Comparison of ENCODE assay signal across 14 cellular contexts in genomic region chr2:235716875-235717496, GRCh38.
A peak's percentile ranks its signal among the peaks of the same experiment; 100 is the strongest.
DNase-seq lines count a peak whose midpoint lies in the region; ATAC-seq and TF ChIP-seq lines count a peak whose summit lies in the region.
"Had no signal": no experiment of that assay in that cellular context is flagged by ENCODE, and none has a peak within 500 bp of the region (broad histone marks: within the 10 kb centered on the region; RNA-seq: fewer than 3 reads in every experiment).

No MANE protein-coding gene starts in this region.

- no peaks in the 10 kb centered on the region for H3K27me3 ChIP-seq in osteoblast (ENCODE audit: insufficient read depth, low read length)
- H3K27me3 ChIP-seq: left lung had no signal

- no peak for ATAC-seq in GM18861 (IDR thresholded peaks at IDR 0.05; ENCODE audit: unreplicated experiment)
- ATAC-seq: activated CD8-positive, alpha-beta memory T cell treated with anti-CD3 and anti-CD28 coated beads, Interleukin-2, amount 10 ng/mL, durations not matched to agents 7 days and 5 days; left lung; stimulated activated naive B cell treated with anti-CD40 and anti-IgM and Interleukin-4, amounts not matched to agents 10 μg/mL and 1 μg/mL and 100 μg/mL, for 72 hours had no signal

- peaks cover 9% of the 10 kb centered on the region for H3K79me2 ChIP-seq in osteoblast (ENCODE audit: insufficient read depth, low read length)

- H3K9me3 Mint-ChIP-seq in activated CD4-positive, alpha-beta T cell treated with anti-CD3 and anti-CD28 coated beads, Interleukin-2, amount 10 ng/mL, durations not matched to agents 7 days and 5 days = no peaks in the 10 kb centered on the region
- H3K9me3 Mint-ChIP-seq: activated naive CD8-positive, alpha-beta T cell treated with anti-CD3 and anti-CD28 coated beads for 36 hours; stimulated activated naive B cell treated with anti-CD40 and anti-IgM and Interleukin-4, amounts not matched to agents 10 μg/mL and 1 μg/mL and 100 μg/mL, for 72 hours; T-helper 2 cell treated with Interferon-gamma antibody and Interleukin-4, amounts not matched to agents 5 μg/mL and 100 μg/mL, for 36 hours had no signal

- H4K20me1 ChIP-seq in osteoblast (ENCODE audit: insufficient read depth, low read length) = peaks cover 27% of the 10 kb centered on the region

- no peak for TF ChIP-seq CTCF in osteoblast (IDR thresholded peaks at IDR 0.05; ENCODE audit: extremely low read depth, low read depth, low read length)

- no peaks in the 10 kb centered on the region for H3K4me1 ChIP-seq in osteoblast (ENCODE audit: insufficient read depth, low read length)
- H3K4me1 ChIP-seq: left lung had no signal

- no peaks in the 10 kb centered on the region for H3K4me1 Mint-ChIP-seq in activated CD4-positive, alpha-beta T cell treated with anti-CD3 and anti-CD28 coated beads, Interleukin-2, amount 10 ng/mL, durations not matched to agents 7 days and 5 days
- H3K4me1 Mint-ChIP-seq: activated CD8-positive, alpha-beta memory T cell treated with anti-CD3 and anti-CD28 coated beads, Interleukin-2, amount 10 ng/mL, durations not matched to agents 7 days and 5 days; activated naive CD8-positive, alpha-beta T cell treated with anti-CD3 and anti-CD28 coated beads for 36 hours; stimulated activated naive B cell treated with anti-CD40 and anti-IgM and Interleukin-4, amounts not matched to agents 10 μg/mL and 1 μg/mL and 100 μg/mL, for 72 hours had no signal

- no peak overlapping the region for H2AFZ ChIP-seq in osteoblast (ENCODE audit: low read length)

- peaks cover 2% of the 10 kb centered on the region for H3K36me3 ChIP-seq in osteoblast (ENCODE audit: insufficient read depth, low read length)
- H3K36me3 ChIP-seq: left lung had no signal

- CTCF ChIA-PET in activated CD4-positive, alpha-beta T cell treated with anti-CD3 and anti-CD28 coated beads, Interleukin-2, amount 10 ng/mL, durations not matched to agents 7 days and 5 days (lab: Charles Lee) = interaction anchor here (1.4 kb wide), 1 partner anchor 17 kb away, joined by 3 read pairs; no protein-coding TSS in a partner anchor

- no peaks in the 10 kb centered on the region for H3K36me3 Mint-ChIP-seq in activated CD4-positive, alpha-beta T cell treated with anti-CD3 and anti-CD28 coated beads, Interleukin-2, amount 10 ng/mL, durations not matched to agents 7 days and 5 days (ENCODE audit: low read depth)
- H3K36me3 Mint-ChIP-seq: activated CD8-positive, alpha-beta memory T cell treated with anti-CD3 and anti-CD28 coated beads, Interleukin-2, amount 10 ng/mL, durations not matched to agents 7 days and 5 days; activated naive CD8-positive, alpha-beta T cell treated with anti-CD3 and anti-CD28 coated beads for 36 hours; stimulated activated naive B cell treated with anti-CD40 and anti-IgM and Interleukin-4, amounts not matched to agents 10 μg/mL and 1 μg/mL and 100 μg/mL, for 72 hours had no signal

- H3K9me3 ChIP-seq in osteoblast (ENCODE audit: low read depth, low read length) = no peaks in the 10 kb centered on the region
- H3K9me3 ChIP-seq: left lung had no signal

- no peaks in the 10 kb centered on the region for H3K27me3 Mint-ChIP-seq in activated CD4-positive, alpha-beta T cell treated with anti-CD3 and anti-CD28 coated beads, Interleukin-2, amount 10 ng/mL, durations not matched to agents 7 days and 5 days
- H3K27me3 Mint-ChIP-seq: activated CD8-positive, alpha-beta memory T cell treated with anti-CD3 and anti-CD28 coated beads, Interleukin-2, amount 10 ng/mL, durations not matched to agents 7 days and 5 days; activated naive CD8-positive, alpha-beta T cell treated with anti-CD3 and anti-CD28 coated beads for 36 hours had no signal

- peak; percentile 7 for DNase-seq in EH (ENCODE audit: low read depth)
- DNase-seq in NCI-H1694 treated with DMSO at 0.1 percent for 48 hours (lab: John Stamatoyannopoulos, UW) = peak; percentile 46
- DNase-seq in osteoblast (ENCODE audit: insufficient read length, low spot score, missing footprints) = peak; percentile 49
- no peak for DNase-seq in activated CD4-positive, alpha-beta T cell treated with anti-CD3 and anti-CD28 coated beads, Interleukin-2, amount 10 ng/mL, durations not matched to agents 7 days and 5 days
- no peak for DNase-seq in stimulated activated naive CD4-positive, alpha-beta T cell treated with Interleukin-2 at 50 U/mL for 16 hours (lab: John Stamatoyannopoulos, UW)
- DNase-seq: activated CD8-positive, alpha-beta memory T cell treated with anti-CD3 and anti-CD28 coated beads, Interleukin-2, amount 10 ng/mL, durations not matched to agents 7 days and 5 days; activated naive CD8-positive, alpha-beta T cell treated with anti-CD3 and anti-CD28 coated beads for 36 hours; effector memory CD4-positive, alpha-beta T cell; KBM-7; stimulated activated naive B cell treated with anti-CD40 and anti-IgM and Interleukin-4, amounts not matched to agents 10 μg/mL and 1 μg/mL and 100 μg/mL, for 72 hours had no signal

- H3K27ac ChIP-seq in angular gyrus (ENCODE audit: low read depth, low read length) = peak overlapping the region; percentile 71
- H3K27ac ChIP-seq in osteoblast (ENCODE audit: low read depth, low read length) = no peak overlapping the region
- H3K27ac ChIP-seq: left lung had no signal

- H3K4me3 Mint-ChIP-seq in activated CD4-positive, alpha-beta T cell treated with anti-CD3 and anti-CD28 coated beads, Interleukin-2, amount 10 ng/mL, durations not matched to agents 7 days and 5 days = no peak overlapping the region
- H3K4me3 Mint-ChIP-seq: activated CD8-positive, alpha-beta memory T cell treated with anti-CD3 and anti-CD28 coated beads, Interleukin-2, amount 10 ng/mL, durations not matched to agents 7 days and 5 days; activated naive CD8-positive, alpha-beta T cell treated with anti-CD3 and anti-CD28 coated beads for 36 hours; stimulated activated naive B cell treated with anti-CD40 and anti-IgM and Interleukin-4, amounts not matched to agents 10 μg/mL and 1 μg/mL and 100 μg/mL, for 72 hours; T-helper 2 cell treated with Interferon-gamma antibody and Interleukin-4, amounts not matched to agents 5 μg/mL and 100 μg/mL, for 36 hours had no signal

- POLR2A ChIA-PET in activated CD4-positive, alpha-beta T cell treated with anti-CD3 and anti-CD28 coated beads, Interleukin-2, amount 10 ng/mL, durations not matched to agents 7 days and 5 days (lab: Charles Lee) = no interaction called here

- no peak overlapping the region for H3K27ac Mint-ChIP-seq in activated CD4-positive, alpha-beta T cell treated with anti-CD3 and anti-CD28 coated beads, Interleukin-2, amount 10 ng/mL, durations not matched to agents 7 days and 5 days
- H3K27ac Mint-ChIP-seq: activated CD8-positive, alpha-beta memory T cell treated with anti-CD3 and anti-CD28 coated beads, Interleukin-2, amount 10 ng/mL, durations not matched to agents 7 days and 5 days; activated naive CD8-positive, alpha-beta T cell treated with anti-CD3 and anti-CD28 coated beads for 36 hours; stimulated activated naive B cell treated with anti-CD40 and anti-IgM and Interleukin-4, amounts not matched to agents 10 μg/mL and 1 μg/mL and 100 μg/mL, for 72 hours; T-helper 2 cell treated with Interferon-gamma antibody and Interleukin-4, amounts not matched to agents 5 μg/mL and 100 μg/mL, for 36 hours had no signal

- no peak overlapping the region for H3K4me2 ChIP-seq in osteoblast (ENCODE audit: insufficient read depth, low read length)

- no peak overlapping the region for H3K4me3 ChIP-seq in osteoblast (ENCODE audit: insufficient read depth, low read length)
- H3K4me3 ChIP-seq: left lung had no signal

Comparison
In these comparisons a context has a peak if more than half of its experiments do, and no peak if none do; other contexts are left out.
1. DNase-seq: peak in EH (single experiment), NCI-H1694 treated with DMSO at 0.1 percent for 48 hours (single experiment) and osteoblast (single experiment); none in activated CD4-positive, alpha-beta T cell treated with anti-CD3 and anti-CD28 coated beads, Interleukin-2, amount 10 ng/mL, durations not matched to agents 7 days and 5 days (single experiment) and stimulated activated naive CD4-positive, alpha-beta T cell treated with Interleukin-2 at 50 U/mL for 16 hours (single experiment).